In genomic region chrX:114251575-114251974, GRCh38 we compare ENCODE assay signal across 7 cellular contexts.
"Had no signal": no experiment of that assay in that cellular context is flagged by ENCODE, and none has a peak within 500 bp of the region (broad histone marks: within the 10 kb centered on the region; RNA-seq: fewer than 3 reads in every experiment).

No MANE protein-coding gene starts in this region.

- H3K4me3 ChIP-seq: GM23338 had no signal

- DNase-seq: H9, HCEC 1CT, KBM-7 had no signal

- ATAC-seq: GM23338 had no signal

- FAIRE-seq: H1, H54, HTR-8/SVneo had no signal

- H3K27ac Mint-ChIP-seq: GM23338, H9 had no signal

- H2AFZ ChIP-seq: GM23338 had no signal

- H3K4me2 ChIP-seq: GM23338 had no signal

- H3K4me3 Mint-ChIP-seq: GM23338, H9 had no signal

- H3K9me3 Mint-ChIP-seq: GM23338, H9 had no signal
